Comparison of ENCODE assay signal across 35 cellular contexts in the genomic region with DNA sequence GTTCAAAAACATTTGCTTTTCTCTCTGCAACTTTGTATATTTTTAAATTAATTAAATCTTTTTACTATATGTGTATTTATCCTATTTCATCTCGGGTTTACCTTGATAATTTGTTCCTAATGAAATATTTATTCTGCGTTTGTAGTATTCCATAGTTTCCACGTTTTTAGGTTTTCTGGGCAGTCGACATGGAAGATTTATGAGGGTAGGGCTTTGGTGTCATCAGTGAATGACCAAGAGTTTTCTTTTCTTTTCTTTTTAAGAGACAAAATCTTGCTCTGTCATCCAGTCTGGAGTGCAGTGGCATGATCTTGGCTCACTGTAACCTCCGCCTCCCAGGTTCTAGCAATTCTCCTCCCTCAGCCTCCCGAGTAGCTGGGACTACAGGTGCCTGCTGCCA. TPM values are rescaled to one million over a fixed set of nuclear protein-coding genes. Genes with fewer than 3 reads are reported as not detected.
DNase-seq lines count a peak whose midpoint lies in the region; ATAC-seq, FAIRE-seq and TF ChIP-seq lines count a peak whose summit lies in the region.
"Had no signal": no experiment of that assay in that cellular context is flagged by ENCODE, and none has a peak within 500 bp of the region (broad histone marks: within the 10 kb centered on the region; RNA-seq: fewer than 3 reads in every experiment).

No MANE protein-coding gene starts in this region.

- H2BK120ac ChIP-seq in H9 (ENCODE audit: low read depth, low read length, poor library complexity, severe bottlenecking), result no peak overlapping the region

- H3K36me3 ChIP-seq in K562 (ENCODE audit: control insufficient read depth, insufficient read depth, low read length), result no peaks in the 10 kb centered on the region
- H3K36me3 ChIP-seq: BE2C; BLaER1; BLaER1 treated with 17β-estradiol and CSF1 and Interleukin-3, amounts not matched to agents 10 nM and 100 nM had no signal

- no peak overlapping the region for H3K23ac ChIP-seq in H9 (ENCODE audit: insufficient read length, low read depth, low read length)

- no peak overlapping the region for H2AK5ac ChIP-seq in H9 (ENCODE audit: insufficient read length, low read length)

- in situ Hi-C loops in K562 (cut with MboI), result no loop called here

- TF ChIP-seq CTCF in H9 (conservative IDR thresholded peaks at IDR 0.05), result no peak
- no peak for TF ChIP-seq CTCF in K562 (IDR thresholded peaks at IDR 0.05 in 2 of 3, conservative IDR thresholded peaks at IDR 0.05 in 1 of 3; ENCODE audit: insufficient read depth in 2 of 3, low read depth in 1 of 3, low read length in 3 of 3)
- no peak for TF ChIP-seq CTCF in type B pancreatic cell (conservative IDR thresholded peaks at IDR 0.05)
- no peak for TF ChIP-seq CTCF in omental fat pad (IDR thresholded peaks at IDR 0.05)

- no peak overlapping the region for H3K4me3 Mint-ChIP-seq in H9
- no peak overlapping the region for H3K4me3 Mint-ChIP-seq in type B pancreatic cell
- no peak overlapping the region for H3K4me3 Mint-ChIP-seq in T-cell
- no peak overlapping the region for H3K4me3 Mint-ChIP-seq in naive thymus-derived CD8-positive, alpha-beta T cell
- H3K4me3 Mint-ChIP-seq: B cell; CD14-positive monocyte; CD4-positive, alpha-beta memory T cell; CD4-positive, alpha-beta T cell; CD8-positive, alpha-beta memory T cell; CD8-positive, alpha-beta T cell had no signal

- no peaks in the 10 kb centered on the region for H3K79me1 ChIP-seq in H9 (ENCODE audit: insufficient read depth, low read depth, low read length, poor library complexity, severe bottlenecking)

- no peaks in the 10 kb centered on the region for H3K27me3 ChIP-seq in H9 (ENCODE audit: insufficient read depth, low read length)
- no peaks in the 10 kb centered on the region for H3K27me3 ChIP-seq in K562 (ENCODE audit: control insufficient read depth in 2 of 2, insufficient read depth in 2 of 2, low read length in 2 of 2)
- H3K27me3 ChIP-seq: BE2C; BLaER1; BLaER1 treated with 17β-estradiol and CSF1 and Interleukin-3, amounts not matched to agents 10 nM and 100 nM had no signal

- H4K5ac ChIP-seq in H9 (ENCODE audit: insufficient read length, low read depth, low read length), result no peak overlapping the region

- no TSS peak for BruUV-seq in K562 (replicated peaks; lab: Mats Ljungman, UMichigan)

- H3K4ac ChIP-seq in H9 (ENCODE audit: low read depth, low read length), result no peak overlapping the region

- H3T11ph ChIP-seq in H9 (ENCODE audit: low read length), result no peak overlapping the region

- H2BK12ac ChIP-seq in H9 (ENCODE audit: insufficient read length, low read depth, low read length), result no peak overlapping the region

- H3K4me3 ChIP-seq in K562, result no peak overlapping the region
- H3K4me3 ChIP-seq: A549; BLaER1; BLaER1 treated with 17β-estradiol and CSF1 and Interleukin-3, amounts not matched to agents 10 nM and 100 nM had no signal

- H2AFZ ChIP-seq in H9 (ENCODE audit: low read length) (no peak overlapping the region), K562 (ENCODE audit: low read depth, low read length) (no peak overlapping the region)

- H3K27me3 Mint-ChIP-seq in H9 (ENCODE audit: low read depth) (peaks cover 4% of the 10 kb centered on the region), type B pancreatic cell (no peaks in the 10 kb centered on the region), T-cell (no peaks in the 10 kb centered on the region)
- no peaks in the 10 kb centered on the region for H3K27me3 Mint-ChIP-seq in naive thymus-derived CD8-positive, alpha-beta T cell
- H3K27me3 Mint-ChIP-seq: B cell; CD4-positive, alpha-beta memory T cell; CD4-positive, alpha-beta T cell; CD4-positive, CD25-positive, alpha-beta regulatory T cell; CD8-positive, alpha-beta memory T cell had no signal

- H3K36me3 Mint-ChIP-seq in H9 (ENCODE audit: insufficient read depth in 1 of 3, low read depth in 3 of 3) (no peaks in the 10 kb centered on the region), type B pancreatic cell (no peaks in the 10 kb centered on the region), T-cell (no peaks in the 10 kb centered on the region)
- no peaks in the 10 kb centered on the region for H3K36me3 Mint-ChIP-seq in naive thymus-derived CD8-positive, alpha-beta T cell
- H3K36me3 Mint-ChIP-seq: CD14-positive monocyte; CD4-positive, alpha-beta memory T cell; CD4-positive, CD25-positive, alpha-beta regulatory T cell; CD8-positive, alpha-beta memory T cell; CD8-positive, alpha-beta T cell had no signal

- H3K27ac Mint-ChIP-seq in H9 (no peak overlapping the region), type B pancreatic cell (no peak overlapping the region), T-cell (no peak overlapping the region)
- H3K27ac Mint-ChIP-seq in naive thymus-derived CD8-positive, alpha-beta T cell, result no peak overlapping the region
- H3K27ac Mint-ChIP-seq: B cell; CD4-positive, alpha-beta T cell; CD4-positive, CD25-positive, alpha-beta regulatory T cell; CD8-positive, alpha-beta memory T cell; CD8-positive, alpha-beta T cell had no signal

- ATAC-seq in K562 (no peak), omental fat pad (ENCODE audit: low FRiP score) (no peak), T-cell (replicated peaks in 1 of 4) (no peak)
- no peak for ATAC-seq in naive thymus-derived CD8-positive, alpha-beta T cell
- ATAC-seq: A549; CD8-positive, alpha-beta T cell had no signal

- H3K9me3 Mint-ChIP-seq in H9 (peaks cover 2 to 4% of the 10 kb centered on the region in 2 experiments; a peak in 1 of 5 replicates), type B pancreatic cell (no peaks in the 10 kb centered on the region), T-cell (no peaks in the 10 kb centered on the region)
- H3K9me3 Mint-ChIP-seq in naive thymus-derived CD8-positive, alpha-beta T cell, result peaks cover 0 to 16% (median 2%) of the 10 kb centered on the region in 9 donors
- H3K9me3 Mint-ChIP-seq: CD8-positive, alpha-beta T cell had no signal

- CTCF ChIA-PET in K562 (lab: Yijun Ruan, JAX; ENCODE audit: low intra/inter-chr PET ratio), result no interaction called here
- CTCF ChIA-PET in T-cell (lab: Charles Lee), result no interaction called here

- no peak for TF ChIP-seq EP300 in K562 (IDR thresholded peaks at IDR 0.05; ENCODE audit: low read length)

- H3K4me1 ChIP-seq in H9 (ENCODE audit: insufficient read depth, low read length) (no peaks in the 10 kb centered on the region), K562 (replicated peaks in 1 of 2; ENCODE audit: control insufficient read depth in 2 of 2, insufficient read depth in 2 of 2, low read length in 2 of 2) (peaks cover 0 to 6% of the 10 kb centered on the region in 2 experiments; a peak in 2 of 5 replicates)
- H3K4me1 ChIP-seq: A549; BE2C; BLaER1; BLaER1 treated with 17β-estradiol and CSF1 and Interleukin-3, amounts not matched to agents 10 nM and 100 nM; Caco-2 had no signal

- H3K18ac ChIP-seq in H9 (ENCODE audit: insufficient read length, low read depth, low read length), result no peak overlapping the region

- no peak for TF ChIP-seq RAD21 in K562 (CRISPR knock-in tag; conservative IDR thresholded peaks at IDR 0.05 in 1 of 2, IDR thresholded peaks at IDR 0.05 in 1 of 2)

- H2BK5ac ChIP-seq in H9 (ENCODE audit: insufficient read length, low read length), result no peak overlapping the region

- H3K4me2 ChIP-seq in H9 (ENCODE audit: insufficient read depth, insufficient read length, low read length), result no peak overlapping the region
- H3K4me2 ChIP-seq in K562 (ENCODE audit: insufficient read depth, low read length), result no peak overlapping the region
- H3K4me2 ChIP-seq: A549; BLaER1; BLaER1 treated with 17β-estradiol and CSF1 and Interleukin-3, amounts not matched to agents 10 nM and 100 nM had no signal

- WGBS in H9 (ENCODE audit: extremely low coverage, insufficient read length, low lambda C conversion rate), result no CpG with 5 or more reads among the region's 6 CpGs
- WGBS in K562 (ENCODE audit: insufficient coverage, low coverage, missing lambda C conversion rate), result 8% methylated on average over 6 of the region's 6 CpGs

- no peak for FAIRE-seq in K562 (lab: Jason Lieb, UNC)
- FAIRE-seq: A204.1, A549, D721Med had no signal

- no peak overlapping the region for H4K8ac ChIP-seq in H9 (replicated peaks; ENCODE audit: insufficient read length, low read depth, low read length)

- H3K9me1 ChIP-seq in K562 (ENCODE audit: control insufficient read depth, insufficient read depth, low read length), result no peaks in the 10 kb centered on the region

- no peak overlapping the region for H3K27ac ChIP-seq in H9 (ENCODE audit: insufficient read length, low read depth, low read length)
- no peak overlapping the region for H3K27ac ChIP-seq in K562 (ENCODE audit: extremely low read depth, low read depth, low read length)
- H3K27ac ChIP-seq: 22Rv1; A549; BLaER1; BLaER1 treated with 17β-estradiol and CSF1 and Interleukin-3, amounts not matched to agents 10 nM and 100 nM; C4-2B had no signal

- no peak overlapping the region for H3K14ac ChIP-seq in H9 (ENCODE audit: insufficient read depth, low read length)

- H2BK15ac ChIP-seq in H9 (ENCODE audit: low read depth, low read length), result no peak overlapping the region

- no peaks in the 10 kb centered on the region for H3K9me3 ChIP-seq in H9 (ENCODE audit: control insufficient read depth, low read depth, low read length)
- peaks cover 10% of the 10 kb centered on the region for H3K9me3 ChIP-seq in K562 (replicated peaks; ENCODE audit: control insufficient read depth, insufficient read depth, low read depth, low read length)
- H3K9me3 ChIP-seq: BE2C had no signal

- H3K4me1 Mint-ChIP-seq in H9 (no peaks in the 10 kb centered on the region), type B pancreatic cell (ENCODE audit: unreplicated experiment) (no peaks in the 10 kb centered on the region), T-cell (no peaks in the 10 kb centered on the region)
- H3K4me1 Mint-ChIP-seq in naive thymus-derived CD8-positive, alpha-beta T cell, result no peaks in the 10 kb centered on the region
- H3K4me1 Mint-ChIP-seq: B cell; CD14-positive monocyte; CD4-positive, alpha-beta memory T cell; CD4-positive, CD25-positive, alpha-beta regulatory T cell; CD8-positive, alpha-beta memory T cell had no signal

- POLR2A ChIA-PET in K562 (lab: Yijun Ruan, JAX) (interaction anchor here (1.2 kb wide), 1 partner anchor 17 kb away, joined by 3 read pairs; no protein-coding TSS in a partner anchor), T-cell (lab: Charles Lee) (no interaction called here)
- POLR2A ChIA-PET in naive thymus-derived CD8-positive, alpha-beta T cell (lab: Charles Lee), result no interaction called here

- DNase-seq in H9 (peak; percentile 2), K562 (ENCODE audit: extremely low read depth in 1 of 4, low spot score in 3 of 4) (no peak), type B pancreatic cell (ENCODE audit: extremely low spot score, unreplicated experiment) (peak; percentile 27), omental fat pad (ENCODE audit: low spot score) (no peak), T-cell (no peak)
- DNase-seq in naive thymus-derived CD8-positive, alpha-beta T cell, result no peak
- DNase-seq: 8988T; ACHN; AML-193; BE2C; C1 segment of cervical spinal cord; Caco-2; Calu3; CD4-positive, alpha-beta memory T cell; CD4-positive, alpha-beta T cell; CD4-positive, CD25-positive, alpha-beta regulatory T cell; CD8-positive, alpha-beta memory T cell; CD8-positive, alpha-beta T cell; COR-L47; DMS 273 treated with DMSO at 0.1 percent for 48 hours; DMS153; DMS53; DMS79; DMS79 treated with DMSO at 0.1 percent for 48 hours; DND-41; EL had no signal

- no peak overlapping the region for H4K91ac ChIP-seq in H9 (ENCODE audit: insufficient read length, low read depth, low read length)

- no peak overlapping the region for H3K9ac ChIP-seq in H9 (ENCODE audit: extremely low read depth, insufficient read length, low read length)
- H3K9ac ChIP-seq in K562 (ENCODE audit: insufficient read depth in 1 of 2, low read depth in 2 of 2, low read length in 2 of 2), result no peak overlapping the region
- H3K9ac ChIP-seq: BLaER1; BLaER1 treated with 17β-estradiol and CSF1 and Interleukin-3, amounts not matched to agents 10 nM and 100 nM had no signal

- no peak overlapping the region for H3K56ac ChIP-seq in H9 (ENCODE audit: insufficient read length, low read depth, low read length)

- H2BK20ac ChIP-seq in H9 (ENCODE audit: low read depth, low read length, poor library complexity, severe bottlenecking), result no peak overlapping the region

- intact Hi-C loops in K562 (cut with micrococcal nuclease), result no loop called here

- TF ChIP-seq POLR2A in K562 (conservative IDR thresholded peaks at IDR 0.05), result no peak

- no peaks in the 10 kb centered on the region for H3K23me2 ChIP-seq in H9 (ENCODE audit: insufficient read length, low read depth, low read length, poor library complexity, severe bottlenecking)

- H4K20me1 ChIP-seq in H9 (ENCODE audit: control insufficient read depth, insufficient read depth, insufficient read length), result no peaks in the 10 kb centered on the region
- H4K20me1 ChIP-seq in K562 (replicated peaks; ENCODE audit: control insufficient read depth, insufficient read depth, low read length), result no peaks in the 10 kb centered on the region
- H4K20me1 ChIP-seq: BLaER1; BLaER1 treated with 17β-estradiol and CSF1 and Interleukin-3, amounts not matched to agents 10 nM and 100 nM had no signal

- H3K79me2 ChIP-seq in H9 (ENCODE audit: insufficient read depth, low read length), result no peaks in the 10 kb centered on the region
- no peaks in the 10 kb centered on the region for H3K79me2 ChIP-seq in K562 (ENCODE audit: control insufficient read depth, insufficient read depth, low read length)

RNA-seq across cellular contexts. Expression of gene ZNF669, which starts 17.2 kb away (rescaled TPM):
- total RNA-seq in H9 (2021) (19.2 and 19.5 TPM in 2 replicates), K562 (2014; rRNA removed) (9.8 and 10.9 TPM in 2 replicates), K562 (2014; rRNA removed; fragmentation: Illumina TruSeq; extraction: Trizol) (18.3 and 21.1 TPM in 2 replicates), K562 (2015; rRNA removed; fragmentation: Illumina TruSeq; extraction: Trizol) (14.4 and 16.1 TPM in 2 replicates), K562 (2021) (8.0 and 10.2 TPM in 2 replicates), type B pancreatic cell (ENCODE audit: low replicate concordance) (19.8 and 21.3 TPM in 2 replicates), omental fat pad (1 to 10 TPM; 4.0 to 9.1 (median 6.3) TPM), T-cell (10 to 100 TPM; 11.0 to 13.7 (median 12.8) TPM)
- 15.0 and 38.1 TPM in 2 replicates for total RNA-seq in K562 (2011; cell fraction: chromatin; rRNA removed; ENCODE audit: low replicate concordance)
- total RNA-seq in K562 (2011; cell fraction: nucleolus; rRNA removed), result 14.7 and 18.0 TPM in 2 replicates
- 13.5 and 16.2 TPM in 2 replicates for total RNA-seq in K562 (2011; cell fraction: nucleoplasm; rRNA removed)
- polyA plus RNA-seq in K562 (2011; rRNA removed) (8.2 and 10.9 TPM in 2 replicates), K562 (2014; fragmentation: Illumina TruSeq; extraction: Trizol) (10.3 and 12.1 TPM in 2 replicates), K562 (2014; fragmentation: Nextera tagmentation; extraction: Ambion mirVana) (1 to 10 TPM; 5.3 to 6.3 TPM), K562 (2014; rRNA removed) (8.2 and 9.2 TPM in 2 replicates)
- 5.2 and 5.7 TPM in 2 replicates for polyA plus RNA-seq in K562 (2011; cell fraction: cytosol; rRNA removed)
- polyA plus RNA-seq in K562 (2011; cell fraction: nucleus; rRNA removed), result 3.2 and 3.9 TPM in 2 replicates
- polyA plus RNA-seq in K562 (2012), result 6.4 and 8.0 TPM in 2 replicates
- polyA minus RNA-seq in K562 (2011; rRNA and poly(A)+ RNA removed), result 15.3 and 21.4 TPM in 2 replicates
- 4.2 and 5.3 TPM in 2 replicates for polyA minus RNA-seq in K562 (2011; cell fraction: cytosol; rRNA and poly(A)+ RNA removed)
- polyA minus RNA-seq in K562 (2011; cell fraction: nucleus; rRNA and poly(A)+ RNA removed), result 9.8 and 17.3 TPM in 2 replicates
- total RNA-seq in naive thymus-derived CD8-positive, alpha-beta T cell, result 10 to 100 TPM; 18.3 to 24.4 TPM
- polyA plus RNA-seq in naive thymus-derived CD8-positive, alpha-beta T cell, result 10 to 100 TPM; 10.9 to 29.7 (median 18.2) TPM

RNA-seq across cellular contexts. Expression of gene ZNF670, which starts 42.8 kb away (rescaled TPM):
- total RNA-seq in H9 (2021), result 12.8 and 13.9 TPM in 2 replicates
- 4.5 and 17.1 TPM in 2 replicates for total RNA-seq in K562 (2011; cell fraction: chromatin; rRNA removed; ENCODE audit: low replicate concordance)
- 2.8 and 5.1 TPM in 2 replicates for total RNA-seq in K562 (2011; cell fraction: nucleolus; rRNA removed)
- total RNA-seq in K562 (2011; cell fraction: nucleoplasm; rRNA removed), result 6.5 and 7.7 TPM in 2 replicates
- total RNA-seq in K562 (2014; rRNA removed), result 6.7 and 8.9 TPM in 2 replicates
- 14.5 and 17.8 TPM in 2 replicates for total RNA-seq in K562 (2014; rRNA removed; fragmentation: Illumina TruSeq; extraction: Trizol)
- 10.3 and 11.2 TPM in 2 replicates for total RNA-seq in K562 (2015; rRNA removed; fragmentation: Illumina TruSeq; extraction: Trizol)
- total RNA-seq in K562 (2021), result 7.1 and 7.9 TPM in 2 replicates
- 9.7 and 11.8 TPM in 2 replicates for polyA plus RNA-seq in K562 (2011; rRNA removed)
- 1.1 and 2.6 TPM in 2 replicates for polyA plus RNA-seq in K562 (2011; cell fraction: cytosol; rRNA removed)
- 2.7 and 4.4 TPM in 2 replicates for polyA plus RNA-seq in K562 (2011; cell fraction: nucleus; rRNA removed)
- polyA plus RNA-seq in K562 (2012), result 5.9 and 6.1 TPM in 2 replicates
- polyA plus RNA-seq in K562 (2014; fragmentation: Illumina TruSeq; extraction: Trizol), result 11.1 and 12.4 TPM in 2 replicates
- polyA plus RNA-seq in K562 (2014; fragmentation: Nextera tagmentation; extraction: Ambion mirVana), result 10 to 100 TPM; 17.3 to 23.4 TPM
- polyA plus RNA-seq in K562 (2014; rRNA removed), result 8.2 and 8.7 TPM in 2 replicates
- 11.7 and 13.9 TPM in 2 replicates for polyA minus RNA-seq in K562 (2011; rRNA and poly(A)+ RNA removed)
- 3.2 and 4.0 TPM in 2 replicates for polyA minus RNA-seq in K562 (2011; cell fraction: cytosol; rRNA and poly(A)+ RNA removed)
- polyA minus RNA-seq in K562 (2011; cell fraction: nucleus; rRNA and poly(A)+ RNA removed), result 3.4 and 6.0 TPM in 2 replicates
- 6.6 and 8.5 TPM in 2 replicates for total RNA-seq in type B pancreatic cell (ENCODE audit: low replicate concordance)
- 1 to 10 TPM; 2.3 to 3.2 (median 2.8) TPM for total RNA-seq in omental fat pad
- total RNA-seq in T-cell, result 1 to 10 TPM in 3 of 5 donors, under 1 TPM in 2; 0.78 to 2.5 (median 1.7) TPM
- total RNA-seq in naive thymus-derived CD8-positive, alpha-beta T cell, result 1 to 10 TPM; 1.9 to 2.5 TPM
- 1 to 10 TPM in 2 of 3 donors, under 1 TPM in 1; 0.42 to 1.4 (median 1.2) TPM for polyA plus RNA-seq in naive thymus-derived CD8-positive, alpha-beta T cell

RNA-seq across cellular contexts. Expression of gene ZNF124, which starts 50.4 kb away (rescaled TPM):
- total RNA-seq in H9 (2021) (50.6 and 50.9 TPM in 2 replicates), K562 (2014; rRNA removed) (28.2 and 31.2 TPM in 2 replicates), K562 (2014; rRNA removed; fragmentation: Illumina TruSeq; extraction: Trizol) (71.5 and 74.9 TPM in 2 replicates), K562 (2015; rRNA removed; fragmentation: Illumina TruSeq; extraction: Trizol) (63.2 and 68.5 TPM in 2 replicates), K562 (2021) (43.1 and 47.1 TPM in 2 replicates), type B pancreatic cell (ENCODE audit: low replicate concordance) (55.1 and 134 TPM in 2 replicates), omental fat pad (10 to 100 TPM; 18.6 to 40.5 (median 24.0) TPM), T-cell (10 to 100 TPM; 17.0 to 22.1 (median 18.3) TPM)
- 52.9 and 136 TPM in 2 replicates for total RNA-seq in K562 (2011; cell fraction: chromatin; rRNA removed; ENCODE audit: low replicate concordance)
- total RNA-seq in K562 (2011; cell fraction: nucleolus; rRNA removed), result 31.4 and 39.0 TPM in 2 replicates
- total RNA-seq in K562 (2011; cell fraction: nucleoplasm; rRNA removed), result 62.0 and 100 TPM in 2 replicates
- polyA plus RNA-seq in K562 (2011; rRNA removed) (20.2 TPM in 2 replicates), K562 (2014; fragmentation: Illumina TruSeq; extraction: Trizol) (14.7 and 15.0 TPM in 2 replicates), K562 (2014; fragmentation: Nextera tagmentation; extraction: Ambion mirVana) (10 to 100 TPM in 1 of 2 experiments, 1 to 10 TPM in 1; 7.6 to 13.6 TPM), K562 (2014; rRNA removed) (12.5 and 13.5 TPM in 2 replicates)
- 3.4 and 9.2 TPM in 2 replicates for polyA plus RNA-seq in K562 (2011; cell fraction: cytosol; rRNA removed)
- polyA plus RNA-seq in K562 (2011; cell fraction: nucleus; rRNA removed), result 13.8 and 23.5 TPM in 2 replicates
- polyA plus RNA-seq in K562 (2012), result 9.4 and 9.9 TPM in 2 replicates
- 141 and 252 TPM in 2 replicates for polyA minus RNA-seq in K562 (2011; rRNA and poly(A)+ RNA removed)
- 58.9 and 64.8 TPM in 2 replicates for polyA minus RNA-seq in K562 (2011; cell fraction: cytosol; rRNA and poly(A)+ RNA removed)
- 21.0 and 48.3 TPM in 2 replicates for polyA minus RNA-seq in K562 (2011; cell fraction: nucleus; rRNA and poly(A)+ RNA removed)
- 10 to 100 TPM; 28.1 to 30.8 TPM for total RNA-seq in naive thymus-derived CD8-positive, alpha-beta T cell
- polyA plus RNA-seq in naive thymus-derived CD8-positive, alpha-beta T cell, result 1 to 10 TPM; 3.7 to 6.5 (median 6.1) TPM

Comparison
In these comparisons a context has a peak if more than half of its experiments do, and no peak if none do; other contexts are left out.
1. DNase-seq: peak in H9 (single experiment) and type B pancreatic cell (single experiment); none in K562 (0 of 4), omental fat pad (single experiment), T-cell (0 of 34) and naive thymus-derived CD8-positive, alpha-beta T cell (0 of 10).